Comparison of ENCODE assay signal across 10 cellular contexts in the genomic region with DNA sequence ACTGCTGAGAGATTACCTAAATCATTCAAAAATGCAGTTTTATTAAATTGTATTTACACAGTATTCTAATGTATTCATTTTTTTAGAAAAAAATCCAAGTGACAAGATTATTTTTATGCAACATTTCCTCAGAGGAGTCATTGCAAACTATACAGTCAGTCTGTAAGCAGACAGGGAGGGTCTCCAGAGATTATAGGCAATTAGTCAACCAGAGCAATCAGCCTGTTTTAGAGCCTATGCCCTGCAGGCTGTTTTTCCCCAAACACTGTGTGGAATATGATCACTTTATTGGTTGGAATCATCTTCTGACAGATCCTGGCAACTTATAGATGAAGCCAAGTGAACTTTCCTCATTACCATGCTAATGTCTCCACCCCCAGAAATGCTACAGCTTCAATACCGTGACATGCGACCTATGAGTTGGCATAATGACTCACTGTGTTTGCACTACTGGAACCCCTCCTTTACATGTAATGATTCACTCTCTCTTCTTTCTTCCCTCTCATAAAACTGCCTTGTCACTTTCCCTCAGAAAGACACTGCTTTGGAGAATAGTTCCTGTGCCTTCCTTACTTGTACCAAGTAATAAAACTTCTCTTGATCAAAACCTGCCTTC.
DNase-seq lines count a peak whose midpoint lies in the region; ATAC-seq and TF ChIP-seq lines count a peak whose summit lies in the region.
"Had no signal": no experiment of that assay in that cellular context is flagged by ENCODE, and none has a peak within 500 bp of the region (broad histone marks: within the 10 kb centered on the region; RNA-seq: fewer than 3 reads in every experiment).

No MANE protein-coding gene starts in this region.

- no peak for TF ChIP-seq CTCF in osteocyte (IDR thresholded peaks at IDR 0.05)

- no peaks in the 10 kb centered on the region for H3K9me3 Mint-ChIP-seq in osteocyte (ENCODE audit: unreplicated experiment)

- peak overlapping the region; percentile 81 for H3K27ac Mint-ChIP-seq in osteocyte (ENCODE audit: unreplicated experiment)

- no peak for ATAC-seq in HG03175 (IDR thresholded peaks at IDR 0.05; ENCODE audit: unreplicated experiment)
- ATAC-seq in GM18520 (IDR thresholded peaks at IDR 0.05; ENCODE audit: unreplicated experiment): no peak
- ATAC-seq: gastrocnemius medialis had no signal

- DNase-seq in GM03348 (ENCODE audit: low spot score) (peak; percentile 57), NOMO-1 treated with dmso at 0.1 percent for 144 hours (lab: John Stamatoyannopoulos, UW; ENCODE audit: unreplicated experiment) (peak; percentile 48), dermis blood vessel endothelial cell (peak; percentile 45), osteocyte (ENCODE audit: extremely low spot score, unreplicated experiment) (no peak), UCSD-AML1 (lab: John Stamatoyannopoulos, UW; ENCODE audit: unreplicated experiment) (no peak)
- no peak for DNase-seq in stimulated activated CD4-positive, alpha-beta T cell treated with anti-CD3 and anti-CD28 coated beads, Interleukin-4, amount 100 ng/mL, for 24 hours
- DNase-seq: gastrocnemius medialis, NCI-H524 had no signal

- no peaks in the 10 kb centered on the region for H3K27me3 Mint-ChIP-seq in osteocyte (ENCODE audit: unreplicated experiment)

- H3K4me3 Mint-ChIP-seq in osteocyte (ENCODE audit: unreplicated experiment): no peak overlapping the region

- peaks cover 6% of the 10 kb centered on the region for H3K4me1 Mint-ChIP-seq in osteocyte (ENCODE audit: unreplicated experiment)

- H3K36me3 Mint-ChIP-seq in osteocyte (ENCODE audit: unreplicated experiment): no peaks in the 10 kb centered on the region

Comparison
In these comparisons a context has a peak if more than half of its experiments do, and no peak if none do; other contexts are left out.
1. DNase-seq: peak in GM03348 (single experiment), NOMO-1 treated with dmso at 0.1 percent for 144 hours (single experiment) and dermis blood vessel endothelial cell (single experiment); none in osteocyte (single experiment), UCSD-AML1 (single experiment) and stimulated activated CD4-positive, alpha-beta T cell treated with anti-CD3 and anti-CD28 coated beads, Interleukin-4, amount 100 ng/mL, for 24 hours (single experiment).